In genomic region chr11:431921-432320, GRCh38 we compare ENCODE assay signal across 18 cellular contexts. TPM values are rescaled to one million over a fixed set of nuclear protein-coding genes. Genes with fewer than 3 reads are reported as not detected.
A peak's percentile ranks its signal among the peaks of the same experiment; 100 is the strongest.
DNase-seq lines count a peak whose midpoint lies in the region; ATAC-seq and TF ChIP-seq lines count a peak whose summit lies in the region.
"Had no signal": no experiment of that assay in that cellular context is flagged by ENCODE, and none has a peak within 500 bp of the region (broad histone marks: within the 10 kb centered on the region; RNA-seq: fewer than 3 reads in every experiment).

No MANE protein-coding gene starts in this region.

- ATAC-seq in Right ventricle myocardium inferior (no peak), natural killer cell (no peak), body of pancreas (no peak)
- ATAC-seq in natural killer cell treated with Interleukin-12 subunit alpha and Interleukin-12 subunit beta and Interleukin-15 and Interleukin-18, amount 100 ng/mL, for 72 hours, result peak in 1 of 2 donors; percentile 11

- no peaks in the 10 kb centered on the region for H3K27me3 Mint-ChIP-seq in natural killer cell treated with Interleukin-12 subunit alpha and Interleukin-12 subunit beta and Interleukin-15 and Interleukin-18, amount 100 ng/mL, for 72 hours
- no peaks in the 10 kb centered on the region for H3K27me3 Mint-ChIP-seq in natural killer cell (ENCODE audit: low read depth in 2 of 2)
- H3K27me3 Mint-ChIP-seq: CD4-positive, alpha-beta memory T cell had no signal

- DNase-seq in Right ventricle myocardium inferior (ENCODE audit: missing footprints), result peak; percentile 40
- no peak for DNase-seq in cardiac septum (ENCODE audit: low spot score)
- DNase-seq in natural killer cell treated with Interleukin-12 subunit alpha and Interleukin-12 subunit beta and Interleukin-15 and Interleukin-18, amount 100 ng/mL, for 72 hours (ENCODE audit: low spot score), result peak; percentile 44
- no peak for DNase-seq in natural killer cell
- DNase-seq in iPS-NIHi11 (ENCODE audit: low spot score), result peak; percentile 18
- no peak for DNase-seq in NCI-H1436 treated with DMSO at 0.1 percent for 48 hours (lab: John Stamatoyannopoulos, UW)
- no peak for DNase-seq in body of pancreas
- DNase-seq: 8988T, DMS153, DMS79, GDM1, GM23248 had no signal

- TF ChIP-seq POLR2A in body of pancreas (IDR thresholded peaks at IDR 0.05), result no peak

- WGBS in body of pancreas, 2 donors, result 95 to 100% methylated on average over 8 to 13 of the region's 13 CpGs

- H3K9me3 ChIP-seq in body of pancreas, result no peaks in the 10 kb centered on the region
- H3K9me3 ChIP-seq: BLaER1, HAP-1 had no signal

- H3K4me3 Mint-ChIP-seq in natural killer cell treated with Interleukin-12 subunit alpha and Interleukin-12 subunit beta and Interleukin-15 and Interleukin-18, amount 100 ng/mL, for 72 hours, result no peak overlapping the region
- no peak overlapping the region for H3K4me3 Mint-ChIP-seq in natural killer cell
- H3K4me3 Mint-ChIP-seq: CD14-positive monocyte had no signal

- intact Hi-C loops in Right ventricle myocardium inferior (cut with DNase I), result no loop called here
- intact Hi-C loops in cardiac septum (cut with DNase I), result no loop called here
- intact Hi-C loops in natural killer cell (cut with micrococcal nuclease), result no loop called here
- intact Hi-C loops in body of pancreas (cut with DNase I), result no loop called here

- no peak overlapping the region for H3K27ac ChIP-seq in body of pancreas
- H3K27ac ChIP-seq: BLaER1, GM23248 had no signal

- H3K27me3 ChIP-seq in body of pancreas, result no peaks in the 10 kb centered on the region
- H3K27me3 ChIP-seq: BLaER1 had no signal

- no peaks in the 10 kb centered on the region for H3K36me3 Mint-ChIP-seq in natural killer cell treated with Interleukin-12 subunit alpha and Interleukin-12 subunit beta and Interleukin-15 and Interleukin-18, amount 100 ng/mL, for 72 hours
- H3K36me3 Mint-ChIP-seq in natural killer cell, result no peaks in the 10 kb centered on the region
- H3K36me3 Mint-ChIP-seq: CD14-positive monocyte had no signal

- H3K4me1 ChIP-seq in body of pancreas, result no peaks in the 10 kb centered on the region
- H3K4me1 ChIP-seq: BLaER1, HAP-1 had no signal

- TF ChIP-seq CTCF in natural killer cell (IDR thresholded peaks at IDR 0.05) (no peak), body of pancreas (IDR thresholded peaks at IDR 0.05) (no peak)

- no peaks in the 10 kb centered on the region for H3K4me1 Mint-ChIP-seq in natural killer cell treated with Interleukin-12 subunit alpha and Interleukin-12 subunit beta and Interleukin-15 and Interleukin-18, amount 100 ng/mL, for 72 hours (ENCODE audit: low read depth in 2 of 2)
- H3K4me1 Mint-ChIP-seq in natural killer cell, result no peaks in the 10 kb centered on the region
- H3K4me1 Mint-ChIP-seq: CD14-positive monocyte had no signal

- H3K36me3 ChIP-seq in body of pancreas (replicated peaks in 1 of 2; ENCODE audit: insufficient read depth in 1 of 2, low read depth in 2 of 2), result no peaks in the 10 kb centered on the region
- H3K36me3 ChIP-seq: HAP-1 had no signal

- H3K27ac Mint-ChIP-seq in natural killer cell treated with Interleukin-12 subunit alpha and Interleukin-12 subunit beta and Interleukin-15 and Interleukin-18, amount 100 ng/mL, for 72 hours, result no peak overlapping the region
- no peak overlapping the region for H3K27ac Mint-ChIP-seq in natural killer cell
- H3K27ac Mint-ChIP-seq: CD14-positive monocyte; CD4-positive, alpha-beta memory T cell had no signal

- H3K9me3 Mint-ChIP-seq in natural killer cell treated with Interleukin-12 subunit alpha and Interleukin-12 subunit beta and Interleukin-15 and Interleukin-18, amount 100 ng/mL, for 72 hours, result no peaks in the 10 kb centered on the region
- no peaks in the 10 kb centered on the region for H3K9me3 Mint-ChIP-seq in natural killer cell
- H3K9me3 Mint-ChIP-seq: CD4-positive, alpha-beta memory T cell had no signal

- no peak overlapping the region for H3K4me3 ChIP-seq in body of pancreas
- H3K4me3 ChIP-seq: BLaER1, GM23248, HAP-1 had no signal

RNA-seq across cellular contexts. Expression of gene ANO9, which starts 9.9 kb away (rescaled TPM):
- total RNA-seq in Right ventricle myocardium inferior, result 0.41 TPM
- 0.38 TPM for total RNA-seq in cardiac septum
- total RNA-seq in natural killer cell treated with Interleukin-12 subunit alpha and Interleukin-12 subunit beta and Interleukin-15 and Interleukin-18, amount 100 ng/mL, for 72 hours, result 1 to 10 TPM; 2.4 to 6.7 TPM
- total RNA-seq in natural killer cell, result 10 to 100 TPM; 15.1 to 21.3 (median 15.1) TPM
- total RNA-seq in body of pancreas, result 10 to 100 TPM; 15.6 to 26.4 TPM
- total RNA-seq: A673, GM23248, H4 had no signal

RNA-seq across cellular contexts. Expression of gene SIGIRR, which starts 17.1 kb away (rescaled TPM):
- 50.0 TPM for total RNA-seq in Right ventricle myocardium inferior
- total RNA-seq in cardiac septum, result 33.3 TPM
- 10 to 100 TPM; 39.0 to 44.9 TPM for total RNA-seq in natural killer cell treated with Interleukin-12 subunit alpha and Interleukin-12 subunit beta and Interleukin-15 and Interleukin-18, amount 100 ng/mL, for 72 hours
- total RNA-seq in natural killer cell, result 100 to 1,000 TPM; 619 to 690 (median 666) TPM
- 10 to 100 TPM; 50.8 to 65.6 TPM for total RNA-seq in body of pancreas

RNA-seq across cellular contexts. Expression of gene PTDSS2, which starts 18.2 kb away (rescaled TPM):
- 27.8 TPM for total RNA-seq in Right ventricle myocardium inferior
- 24.9 TPM for total RNA-seq in cardiac septum
- total RNA-seq in natural killer cell treated with Interleukin-12 subunit alpha and Interleukin-12 subunit beta and Interleukin-15 and Interleukin-18, amount 100 ng/mL, for 72 hours, result 10 to 100 TPM; 20.6 to 56.9 TPM
- total RNA-seq in natural killer cell, result 10 to 100 TPM; 21.5 to 25.1 (median 23.4) TPM
- total RNA-seq in body of pancreas, result 10 to 100 TPM; 17.4 to 93.3 TPM

RNA-seq across cellular contexts. Expression of gene PKP3, which starts 37.9 kb away (rescaled TPM):
- total RNA-seq in Right ventricle myocardium inferior (0.32 TPM), cardiac septum (0.83 TPM), natural killer cell (under 1 TPM in 2 of 3 donors, not detected in 1; 0.29 to 0.56 TPM), body of pancreas (10 to 100 TPM; 46.2 to 48.8 TPM)
- total RNA-seq in natural killer cell treated with Interleukin-12 subunit alpha and Interleukin-12 subunit beta and Interleukin-15 and Interleukin-18, amount 100 ng/mL, for 72 hours, result not detected
- total RNA-seq: A673; CD4-positive, alpha-beta memory T cell had no signal

Comparison
In these comparisons a context has a peak if more than half of its experiments do, and no peak if none do; other contexts are left out.
1. DNase-seq: peak in Right ventricle myocardium inferior (single experiment), natural killer cell treated with Interleukin-12 subunit alpha and Interleukin-12 subunit beta and Interleukin-15 and Interleukin-18, amount 100 ng/mL, for 72 hours (single experiment) and iPS-NIHi11 (single experiment); none in cardiac septum (single experiment), natural killer cell (single experiment), NCI-H1436 treated with DMSO at 0.1 percent for 48 hours (single experiment) and body of pancreas (0 of 4).
2. RNA of gene SIGIRR, which starts 17.1 kb away (total RNA-seq): 619 to 690 TPM in natural killer cell; 50.8 to 65.6 TPM in body of pancreas, 50.0 TPM in Right ventricle myocardium inferior (single experiment), 39.0 to 44.9 TPM in natural killer cell treated with Interleukin-12 subunit alpha and Interleukin-12 subunit beta and Interleukin-15 and Interleukin-18, amount 100 ng/mL, for 72 hours and 33.3 TPM in cardiac septum (single experiment); every median in the first group is over 4 times any median in the second.